9 cellular contexts compared by ENCODE assay signal in the genomic region with DNA sequence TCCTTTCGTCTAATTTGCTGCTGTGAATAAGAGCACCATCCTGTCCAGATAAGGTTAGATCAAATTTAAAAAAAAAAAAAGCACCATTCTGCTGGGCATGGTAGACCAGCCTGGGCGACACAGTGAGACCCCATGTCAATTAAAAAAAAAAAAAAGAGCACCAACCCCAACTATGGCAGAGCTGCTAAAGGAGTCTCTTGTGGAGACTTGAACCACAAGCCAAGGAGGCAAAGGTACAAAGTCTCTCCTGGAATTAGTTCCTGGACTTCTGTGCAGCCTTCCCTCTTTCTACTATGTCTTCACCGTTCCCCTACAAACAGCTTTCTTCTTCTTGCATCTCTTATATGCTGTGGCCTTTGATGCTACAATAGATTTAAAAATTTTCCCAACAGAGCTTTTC. TPM values are rescaled to one million over a fixed set of nuclear protein-coding genes. Genes with fewer than 3 reads are reported as not detected.
DNase-seq lines count a peak whose midpoint lies in the region; ATAC-seq and TF ChIP-seq lines count a peak whose summit lies in the region.
"Had no signal": no experiment of that assay in that cellular context is flagged by ENCODE, and none has a peak within 500 bp of the region (broad histone marks: within the 10 kb centered on the region; RNA-seq: fewer than 3 reads in every experiment).

No MANE protein-coding gene starts in this region.

- peak overlapping the region in 8 of 9 donors; percentile 87 to 98 (median 94) for H3K27ac Mint-ChIP-seq in naive thymus-derived CD4-positive, alpha-beta T cell

- H3K4me3 Mint-ChIP-seq in naive thymus-derived CD4-positive, alpha-beta T cell = peak overlapping the region; percentile 90 to 99 (median 98)

- H3K27me3 Mint-ChIP-seq in naive thymus-derived CD4-positive, alpha-beta T cell = no peaks in the 10 kb centered on the region

- H3K36me3 Mint-ChIP-seq in naive thymus-derived CD4-positive, alpha-beta T cell = peaks cover 0 to 15% (median 6%) of the 10 kb centered on the region in 5 donors

- H3K27ac ChIP-seq in naive thymus-derived CD4-positive, alpha-beta T cell (ENCODE audit: low read depth, low read length) = no peak overlapping the region

- H3K36me3 ChIP-seq in naive thymus-derived CD4-positive, alpha-beta T cell (ENCODE audit: control insufficient read depth in 2 of 3, insufficient read depth in 3 of 3, low read length in 3 of 3) = peaks cover 0 to 9% (median 0%) of the 10 kb centered on the region in 3 experiments

- DNase-seq in AG09309 (ENCODE audit: low read depth) (no peak), choroid plexus epithelial cell (ENCODE audit: low read depth) (no peak), H4 (ENCODE audit: low spot score) (no peak), islet precursor cell (no peak), GF-D8 (lab: John Stamatoyannopoulos, UW) (no peak)
- DNase-seq in Jurkat, Clone E6-1 (ENCODE audit: low read depth, low spot score) = no peak
- DNase-seq in naive thymus-derived CD4-positive, alpha-beta T cell = no peak
- DNase-seq: KBM-7 had no signal

- H3K9me3 Mint-ChIP-seq in naive thymus-derived CD4-positive, alpha-beta T cell = no peaks in the 10 kb centered on the region

- H3K27me3 ChIP-seq in naive thymus-derived CD4-positive, alpha-beta T cell (ENCODE audit: control insufficient read depth in 2 of 2, insufficient read depth in 2 of 2, low read length in 2 of 2) = no peaks in the 10 kb centered on the region

- POLR2A ChIA-PET in naive thymus-derived CD4-positive, alpha-beta T cell (lab: Charles Lee) = interaction anchor here (0.7 to 1.2 kb wide), 3 partner anchors 11 to 69 kb away, joined by 3 to 4 read pairs (median 3); no protein-coding TSS in a partner anchor

- intact Hi-C loops in naive thymus-derived CD4-positive, alpha-beta T cell (cut with micrococcal nuclease) = loop anchor here (2.0 to 10.0 kb wide), 3 partner anchors 468 to 1318 kb away; a partner anchor contains a TSS

- ATAC-seq in naive thymus-derived CD4-positive, alpha-beta T cell = no peak
- no peak for ATAC-seq in GM21619 (IDR thresholded peaks at IDR 0.05; ENCODE audit: unreplicated experiment)

- TF ChIP-seq CTCF in AG09309 (IDR thresholded peaks at IDR 0.05; ENCODE audit: control insufficient read depth, insufficient read depth, low read depth, low read length, missing control alignments) (no peak), choroid plexus epithelial cell (conservative IDR thresholded peaks at IDR 0.05; ENCODE audit: low read depth, low read length) (no peak)

- H3K4me1 Mint-ChIP-seq in naive thymus-derived CD4-positive, alpha-beta T cell = peaks cover 37 to 61% (median 52%) of the 10 kb centered on the region in 7 donors

- H3K4me1 ChIP-seq in naive thymus-derived CD4-positive, alpha-beta T cell (ENCODE audit: control insufficient read depth in 2 of 2, insufficient read depth in 2 of 2, low read length in 2 of 2) = peaks cover 15 to 19% of the 10 kb centered on the region in 2 donors

- H3K4me3 ChIP-seq in AG09309 (ENCODE audit: control insufficient read depth, low read depth, low read length) = peak overlapping the region; percentile 72; the same call in 1 of the 2 replicates
- peak overlapping the region; percentile 71; the same call in 1 of the 2 replicates for H3K4me3 ChIP-seq in Jurkat, Clone E6-1 (ENCODE audit: low read length)
- H3K4me3 ChIP-seq in choroid plexus epithelial cell (ENCODE audit: low read depth, low read length) = peak overlapping the region; percentile 95
- H3K4me3 ChIP-seq in naive thymus-derived CD4-positive, alpha-beta T cell (ENCODE audit: low read length) = no peak overlapping the region

- CTCF ChIA-PET in naive thymus-derived CD4-positive, alpha-beta T cell (lab: Charles Lee) = interaction anchor here (0.6 to 1.0 kb wide), 3 partner anchors 9 to 90 kb away, joined by 3 to 4 read pairs (median 3); no protein-coding TSS in a partner anchor

- no peaks in the 10 kb centered on the region for H3K9me3 ChIP-seq in naive thymus-derived CD4-positive, alpha-beta T cell (ENCODE audit: control insufficient read depth in 2 of 3, low read length in 3 of 3)

RNA-seq across cellular contexts. Expression of a gene that starts 1.3 kb away (rescaled TPM):
- polyA plus RNA-seq in Jurkat, Clone E6-1 (2012; ENCODE audit: insufficient read depth, insufficient read length) = 13.9 TPM
- 10 to 100 TPM; 25.4 to 56.4 (median 42.0) TPM for total RNA-seq in naive thymus-derived CD4-positive, alpha-beta T cell
- polyA plus RNA-seq in naive thymus-derived CD4-positive, alpha-beta T cell = 1 to 10 TPM; 5.0 to 8.2 TPM
- 25.6 and 41.2 TPM in 2 replicates for total RNA-seq in H4 (2014; rRNA removed; shearing (Covaris generic))
